8 cellular contexts compared by ENCODE assay signal in genomic region chr17:28744802-28745051, GRCh38. TPM values are rescaled to one million over a fixed set of nuclear protein-coding genes. Genes with fewer than 3 reads are reported as not detected.
DNase-seq lines count a peak whose midpoint lies in the region; ATAC-seq and TF ChIP-seq lines count a peak whose summit lies in the region.

No MANE protein-coding gene starts in this region.

- intact Hi-C loops in heart right ventricle (cut with DNase I) = loop anchor here in 2 of 10 donors (2.0 kb wide), 1 partner anchor 16 kb away; the partner anchor contains the start of gene NEK8 (in 2 of the 2)
- intact Hi-C loops in Right ventricle myocardium superior (cut with DNase I) = no loop called here
- intact Hi-C loops in mammary epithelial cell (cut with micrococcal nuclease) = loop anchor here (5.0 kb wide), 1 partner anchor 208 kb away; the partner anchor contains the start of gene PHF12
- intact Hi-C loops in uterus (cut with DNase I; ENCODE audit: low total_unique reads) = no loop called here

- dilution Hi-C loops in mammary epithelial cell (cut with HindIII; ENCODE audit: low sequenced_read_pairs) = no loop called here

- ATAC-seq in heart right ventricle = no peak
- ATAC-seq in Right ventricle myocardium superior (ENCODE audit: poor library complexity) = no peak
- ATAC-seq in GM19455 (IDR thresholded peaks at IDR 0.05; ENCODE audit: unreplicated experiment) = no peak

- peak overlapping the region; percentile 98 for H3K4me2 ChIP-seq in mammary epithelial cell (ENCODE audit: insufficient read depth, low read depth, low read length)

- H3K4me3 ChIP-seq in heart right ventricle (peak overlapping the region; percentile 35 to 88 (median 72)), mammary epithelial cell (replicated peaks in 1 of 3; ENCODE audit: insufficient read depth in 1 of 3, low read depth in 2 of 3, low read length in 3 of 3) (peak overlapping the region; percentile 88 to 96 (median 91)), mesodermal cell (ENCODE audit: extremely low read depth, insufficient read depth, low read length, poor library complexity, severe bottlenecking) (peak overlapping the region; percentile 98), uterus (peak overlapping the region; percentile 49 to 77)

- no peak for TF ChIP-seq POLR2A in uterus (IDR thresholded peaks at IDR 0.05)

- H3K9ac ChIP-seq in mammary epithelial cell (ENCODE audit: insufficient read depth, low read length) = peak overlapping the region; percentile 99

- peaks cover 59% of the 10 kb centered on the region for H3K79me2 ChIP-seq in mammary epithelial cell (ENCODE audit: insufficient read depth, low read length)

- H3K9me3 ChIP-seq in heart right ventricle (no peaks in the 10 kb centered on the region), mammary epithelial cell (replicated peaks; ENCODE audit: insufficient read depth, low read length) (peaks cover 16% of the 10 kb centered on the region), mesodermal cell (ENCODE audit: control insufficient read depth, low read length) (no peaks in the 10 kb centered on the region), uterus (no peaks in the 10 kb centered on the region)

- H3K4me1 ChIP-seq in heart right ventricle (peaks cover 6 to 65% (median 41%) of the 10 kb centered on the region in 9 donors), mammary epithelial cell (ENCODE audit: insufficient read depth, low read length) (peaks cover 35% of the 10 kb centered on the region), mesodermal cell (ENCODE audit: control insufficient read depth, insufficient read depth, low read length, poor library complexity, severe bottlenecking) (peaks cover 23% of the 10 kb centered on the region), uterus (peaks cover 0 to 11% of the 10 kb centered on the region in 2 donors)

- H3K27ac ChIP-seq in heart right ventricle (peak overlapping the region in 9 of 10 donors; percentile 39 to 91 (median 83)), mammary epithelial cell (ENCODE audit: insufficient read depth, low read depth, low read length) (peak overlapping the region; percentile 98), mesodermal cell (ENCODE audit: low read depth, low read length, severe bottlenecking) (peak overlapping the region; percentile 100), uterus (peak overlapping the region; percentile 86 to 91)

- DNase-seq in heart right ventricle (no peak), Right ventricle myocardium superior (no peak), mammary epithelial cell (no peak), uterus (no peak), T1000 (lab: John Stamatoyannopoulos, UW) (no peak), putamen (ENCODE audit: low spot score) (no peak)

- in situ Hi-C loops in mammary epithelial cell (cut with MboI; ENCODE audit: low sequenced_read_pairs in 2 of 2) = loop anchor here in 1 of 2 donors (25.0 kb wide), 1 partner anchor 368 kb away; no protein-coding TSS in a partner anchor

- H3K27me3 ChIP-seq in heart right ventricle (peaks cover 0 to 5% (median 0%) of the 10 kb centered on the region in 7 donors), mammary epithelial cell (ENCODE audit: insufficient read depth, low read length) (no peaks in the 10 kb centered on the region), uterus (no peaks in the 10 kb centered on the region)

- H4K20me1 ChIP-seq in mammary epithelial cell (ENCODE audit: insufficient read depth, low read length) = peaks cover 2% of the 10 kb centered on the region

- BruUV-seq in mammary epithelial cell (replicated peaks; lab: Mats Ljungman, UMichigan) = TSS peak; percentile 20

- CTCF ChIA-PET in mammary epithelial cell (lab: Charles Lee; ENCODE audit: low non-redundant PET) = interaction anchor here (0.7 to 2.4 kb wide), 2 partner anchors 17 to 18 kb away, joined by 3 to 16 read pairs; partner anchors contain the start of gene TLCD1

- TF ChIP-seq CTCF in heart right ventricle (IDR thresholded peaks at IDR 0.05) (no peak), mammary epithelial cell (conservative IDR thresholded peaks at IDR 0.05 in 1 of 2, IDR thresholded peaks at IDR 0.05 in 1 of 2; ENCODE audit: extremely low read depth in 1 of 2, insufficient read depth in 1 of 2, low read depth in 1 of 2, low read length in 2 of 2) (no peak), uterus (IDR thresholded peaks at IDR 0.05) (no peak)

- H3K36me3 ChIP-seq in heart right ventricle = peaks cover 0 to 28% (median 0%) of the 10 kb centered on the region in 9 donors
- H3K36me3 ChIP-seq in mammary epithelial cell (ENCODE audit: insufficient read depth, low read length) = peaks cover 21% of the 10 kb centered on the region
- peaks cover 57% of the 10 kb centered on the region for H3K36me3 ChIP-seq in mesodermal cell (ENCODE audit: control insufficient read depth, insufficient read depth, low read length)
- no peaks in the 10 kb centered on the region for H3K36me3 ChIP-seq in uterus

- WGBS in heart right ventricle, 2 donors = 13 to 24% methylated on average over 11 of the region's 11 CpGs
- WGBS in mammary epithelial cell (ENCODE audit: low coverage, missing lambda C conversion rate) = 0% methylated on average over 10 of the region's 11 CpGs
- WGBS in mesodermal cell (ENCODE audit: insufficient coverage in 2 of 2), 2 experiments = 0 to 1% methylated on average over 5 to 11 of the region's 11 CpGs

- H2AFZ ChIP-seq in mammary epithelial cell (ENCODE audit: low read depth, low read length) = no peak overlapping the region

RNA-seq across cellular contexts. Expression of gene TRAF4, which starts 0.9 kb away (rescaled TPM):
- total RNA-seq in heart right ventricle = 1 to 10 TPM; 1.3 to 6.4 (median 3.8) TPM
- 1 to 10 TPM; 2.8 to 3.8 TPM for polyA plus RNA-seq in heart right ventricle
- total RNA-seq in Right ventricle myocardium superior = 2.4 TPM
- total RNA-seq in mammary epithelial cell = 100 to 1,000 TPM in 1 of 2 donors, 10 to 100 TPM in 1; 50.5 to 147 TPM
- 85.3 TPM for polyA plus RNA-seq in mammary epithelial cell
- polyA minus RNA-seq in mammary epithelial cell = 133 TPM
- polyA plus RNA-seq in mesodermal cell (2013, experiment 1 of 2) = 142 TPM
- polyA plus RNA-seq in mesodermal cell (2013, experiment 2 of 2) = 97.2 TPM
- total RNA-seq in uterus = 10 to 100 TPM in 2 of 4 donors, under 1 TPM in 2; under 0.01 to 22.4 (median 11.4) TPM

RNA-seq across cellular contexts. Expression of gene NEK8, which starts 16.1 kb away (rescaled TPM):
- total RNA-seq in heart right ventricle (1 to 10 TPM in 4 of 10 donors, under 1 TPM in 6; 0.38 to 2.8 (median 0.82) TPM), Right ventricle myocardium superior (0.30 TPM), mammary epithelial cell (1 to 10 TPM; 5.5 to 7.0 TPM), uterus (1 to 10 TPM in 3 of 4 donors, not detected in 1; 1.2 to 5.0 (median 1.3) TPM)
- polyA plus RNA-seq in heart right ventricle (1 to 10 TPM; 1.1 to 1.8 TPM), mammary epithelial cell (4.6 TPM)
- 2.6 TPM for polyA minus RNA-seq in mammary epithelial cell
- 4.8 TPM for polyA plus RNA-seq in mesodermal cell (2013, experiment 1 of 2)
- 5.7 TPM for polyA plus RNA-seq in mesodermal cell (2013, experiment 2 of 2)

RNA-seq across cellular contexts. Expression of gene TLCD1, which starts 18.7 kb away (rescaled TPM):
- total RNA-seq in heart right ventricle = 1 to 10 TPM in 4 of 10 donors, under 1 TPM in 6; 0.36 to 1.8 (median 0.89) TPM
- polyA plus RNA-seq in heart right ventricle = 1 to 10 TPM; 3.4 to 9.3 TPM
- total RNA-seq in Right ventricle myocardium superior = 1.9 TPM
- 10 to 100 TPM in 1 of 2 donors, 1 to 10 TPM in 1; 4.7 to 16.7 TPM for total RNA-seq in mammary epithelial cell
- 19.8 TPM for polyA plus RNA-seq in mammary epithelial cell
- polyA minus RNA-seq in mammary epithelial cell = 10.1 TPM
- polyA plus RNA-seq in mesodermal cell (2013, experiment 1 of 2) = 6.0 TPM
- polyA plus RNA-seq in mesodermal cell (2013, experiment 2 of 2) = 8.9 TPM
- total RNA-seq in uterus = 1 to 10 TPM in 2 of 4 donors, not detected in 2; 1.3 to 1.4 TPM

RNA-seq across cellular contexts. Expression of gene RPL23A, which starts 24.9 kb away (rescaled TPM):
- total RNA-seq in heart right ventricle (100 to 1,000 TPM; 807 to 986 (median 861) TPM), Right ventricle myocardium superior (858 TPM), mammary epithelial cell (1,000 to 10,000 TPM in 1 of 2 donors, 100 to 1,000 TPM in 1; 335 to 1,232 TPM), uterus (1,000 to 10,000 TPM in 2 of 4 donors, 100 to 1,000 TPM in 2; 244 to 1,659 (median 911) TPM)
- polyA plus RNA-seq in heart right ventricle (1,000 to 10,000 TPM in 1 of 2 donors, 100 to 1,000 TPM in 1; 300 to 1,566 TPM), mammary epithelial cell (685 TPM)
- polyA minus RNA-seq in mammary epithelial cell = 785 TPM
- polyA plus RNA-seq in mesodermal cell (2013, experiment 1 of 2) = 2,457 TPM
- 2,483 TPM for polyA plus RNA-seq in mesodermal cell (2013, experiment 2 of 2)

RNA-seq across cellular contexts. Expression of gene RAB34, which starts 27.1 kb away (rescaled TPM):
- total RNA-seq in heart right ventricle (10 to 100 TPM in 7 of 10 donors, 1 to 10 TPM in 3; 7.0 to 25.0 (median 10.4) TPM), Right ventricle myocardium superior (14.5 TPM), mammary epithelial cell (10 to 100 TPM; 68.2 to 83.4 TPM), uterus (100 to 1,000 TPM; 113 to 411 (median 126) TPM)
- polyA plus RNA-seq in heart right ventricle (10 to 100 TPM; 25.2 to 37.3 TPM), mammary epithelial cell (176 TPM)
- 135 TPM for polyA minus RNA-seq in mammary epithelial cell
- 209 TPM for polyA plus RNA-seq in mesodermal cell (2013, experiment 1 of 2)
- polyA plus RNA-seq in mesodermal cell (2013, experiment 2 of 2) = 185 TPM
